Comparison of ENCODE assay signal across 11 cellular contexts in genomic region chr18:59005266-59005665, GRCh38.
DNase-seq lines count a peak whose midpoint lies in the region; ATAC-seq and TF ChIP-seq lines count a peak whose summit lies in the region.
"Had no signal": no experiment of that assay in that cellular context is flagged by ENCODE, and none has a peak within 500 bp of the region (broad histone marks: within the 10 kb centered on the region; RNA-seq: fewer than 3 reads in every experiment).

No MANE protein-coding gene starts in this region.

- peak; percentile 77 for DNase-seq in HFFc6
- peak in 3 of 4 donors; percentile 22 to 24 (median 22) for DNase-seq in body of pancreas
- DNase-seq in islet precursor cell = peak; percentile 91
- DNase-seq in testis = peak; percentile 77
- DNase-seq in NCI-H187 (lab: John Stamatoyannopoulos, UW) = no peak
- DNase-seq in activated T-helper 1 cell treated with anti-CD3 and anti-CD28 coated beads, Interleukin-12 subunit alpha, Interleukin-12 subunit beta, Interleukin-2, Interleukin-4 antibody, amounts not matched to agents 30 ng/mL and 10 ng/mL and 1 ng/mL, durations not matched to agents 14 hours and 24 hours and 36 hours (ENCODE audit: low spot score) = no peak
- no peak for DNase-seq in cortex of kidney (lab: John Stamatoyannopoulos, UW)
- DNase-seq: activated T-cell treated with anti-CD3 and anti-CD28 coated beads, Interleukin-2, amount 50 U/mL, for 4 hours had no signal

- no peaks in the 10 kb centered on the region; the same call in 1 of the 2 replicates for H3K27me3 Mint-ChIP-seq in HFFc6 (ENCODE audit: insufficient read depth)
- H3K27me3 Mint-ChIP-seq in activated T-helper 1 cell treated with anti-CD3 and anti-CD28 coated beads, Interleukin-12 subunit alpha, Interleukin-12 subunit beta, Interleukin-2, Interleukin-4 antibody, amounts not matched to agents 30 ng/mL and 10 ng/mL and 1 ng/mL, durations not matched to agents 14 hours and 24 hours and 36 hours (ENCODE audit: insufficient read depth) = peaks cover 9% of the 10 kb centered on the region

- no peak overlapping the region; the same call in 1 of the 2 replicates for H3K4me3 Mint-ChIP-seq in HFFc6
- no peak overlapping the region for H3K4me3 Mint-ChIP-seq in activated T-helper 1 cell treated with anti-CD3 and anti-CD28 coated beads, Interleukin-12 subunit alpha, Interleukin-12 subunit beta, Interleukin-2, Interleukin-4 antibody, amounts not matched to agents 30 ng/mL and 10 ng/mL and 1 ng/mL, durations not matched to agents 14 hours and 24 hours and 36 hours
- H3K4me3 Mint-ChIP-seq: activated T-cell treated with anti-CD3 and anti-CD28 coated beads, Interleukin-2, amount 50 U/mL, for 4 hours; stimulated activated naive CD8-positive, alpha-beta T cell treated with anti-CD3 and anti-CD28 coated beads, Interleukin-15, Interleukin-2, amounts not matched to agents 100 ng/mL and 50 ng/mL, for 24 hours had no signal

- H3K27ac ChIP-seq in body of pancreas (peak overlapping the region in 2 of 4 donors; percentile 27 to 51), testis (peak overlapping the region in 1 of 2 donors; percentile 28)
- H3K27ac ChIP-seq: KMS-11 had no signal

- intact Hi-C loops in body of pancreas (cut with DNase I) (no loop called here), testis (cut with DNase I; ENCODE audit: low total_unique reads) (no loop called here)
- intact Hi-C loops in activated T-helper 1 cell treated with anti-CD3 and anti-CD28 coated beads, Interleukin-12 subunit alpha, Interleukin-12 subunit beta, Interleukin-2, Interleukin-4 antibody, amounts not matched to agents 30 ng/mL and 10 ng/mL and 1 ng/mL, durations not matched to agents 14 hours and 24 hours and 36 hours (cut with micrococcal nuclease) = no loop called here

- H3K36me3 Mint-ChIP-seq in HFFc6 (ENCODE audit: low read depth) = peaks cover 16% of the 10 kb centered on the region; the same call in 1 of the 2 replicates
- no peaks in the 10 kb centered on the region for H3K36me3 Mint-ChIP-seq in activated T-helper 1 cell treated with anti-CD3 and anti-CD28 coated beads, Interleukin-12 subunit alpha, Interleukin-12 subunit beta, Interleukin-2, Interleukin-4 antibody, amounts not matched to agents 30 ng/mL and 10 ng/mL and 1 ng/mL, durations not matched to agents 14 hours and 24 hours and 36 hours (ENCODE audit: low read depth)

- 65 to 66% methylated on average over 1 to 3 of the region's 3 CpGs for WGBS in body of pancreas, 2 donors
- WGBS in testis, 2 donors = 68% methylated on average over 1 to 3 of the region's 3 CpGs

- no peak overlapping the region for H3K4me3 ChIP-seq in body of pancreas
- no peak overlapping the region for H3K4me3 ChIP-seq in testis

- TF ChIP-seq POLR2A in body of pancreas (IDR thresholded peaks at IDR 0.05) (no peak), testis (IDR thresholded peaks at IDR 0.05) (no peak)

- H3K9me3 ChIP-seq in body of pancreas (no peaks in the 10 kb centered on the region), testis (no peaks in the 10 kb centered on the region)

- ATAC-seq in body of pancreas = peak; percentile 58
- no peak for ATAC-seq in esophagus mucosa
- ATAC-seq: activated T-cell treated with anti-CD3 and anti-CD28 coated beads, Interleukin-2, amount 50 U/mL, for 4 hours had no signal

- H3K27ac Mint-ChIP-seq in HFFc6 = peak overlapping the region; percentile 63
- H3K27ac Mint-ChIP-seq in activated T-helper 1 cell treated with anti-CD3 and anti-CD28 coated beads, Interleukin-12 subunit alpha, Interleukin-12 subunit beta, Interleukin-2, Interleukin-4 antibody, amounts not matched to agents 30 ng/mL and 10 ng/mL and 1 ng/mL, durations not matched to agents 14 hours and 24 hours and 36 hours = no peak overlapping the region
- H3K27ac Mint-ChIP-seq: stimulated activated naive CD8-positive, alpha-beta T cell treated with anti-CD3 and anti-CD28 coated beads, Interleukin-15, Interleukin-2, amounts not matched to agents 100 ng/mL and 50 ng/mL, for 24 hours had no signal

- H3K4me1 Mint-ChIP-seq in HFFc6 (ENCODE audit: low read depth) = peaks cover 51% of the 10 kb centered on the region
- H3K4me1 Mint-ChIP-seq in activated T-helper 1 cell treated with anti-CD3 and anti-CD28 coated beads, Interleukin-12 subunit alpha, Interleukin-12 subunit beta, Interleukin-2, Interleukin-4 antibody, amounts not matched to agents 30 ng/mL and 10 ng/mL and 1 ng/mL, durations not matched to agents 14 hours and 24 hours and 36 hours (ENCODE audit: low read depth) = no peaks in the 10 kb centered on the region

- TF ChIP-seq CTCF in HFFc6 (IDR thresholded peaks at IDR 0.05) (no peak), body of pancreas (IDR thresholded peaks at IDR 0.05) (no peak), testis (IDR thresholded peaks at IDR 0.05) (no peak)

- H3K9me3 Mint-ChIP-seq in HFFc6 = peaks cover 12% of the 10 kb centered on the region
- H3K9me3 Mint-ChIP-seq in activated T-helper 1 cell treated with anti-CD3 and anti-CD28 coated beads, Interleukin-12 subunit alpha, Interleukin-12 subunit beta, Interleukin-2, Interleukin-4 antibody, amounts not matched to agents 30 ng/mL and 10 ng/mL and 1 ng/mL, durations not matched to agents 14 hours and 24 hours and 36 hours = no peaks in the 10 kb centered on the region
- H3K9me3 Mint-ChIP-seq: activated T-cell treated with anti-CD3 and anti-CD28 coated beads, Interleukin-2, amount 50 U/mL, for 4 hours; stimulated activated naive CD8-positive, alpha-beta T cell treated with anti-CD3 and anti-CD28 coated beads, Interleukin-15, Interleukin-2, amounts not matched to agents 100 ng/mL and 50 ng/mL, for 24 hours had no signal

- no peaks in the 10 kb centered on the region for H3K27me3 ChIP-seq in body of pancreas
- H3K27me3 ChIP-seq in testis = no peaks in the 10 kb centered on the region

- H3K4me1 ChIP-seq in body of pancreas (no peaks in the 10 kb centered on the region), testis (peaks cover 14% of the 10 kb centered on the region)

- H3K36me3 ChIP-seq in body of pancreas (replicated peaks in 1 of 2; ENCODE audit: insufficient read depth in 1 of 2, low read depth in 2 of 2) (no peaks in the 10 kb centered on the region), testis (ENCODE audit: low read depth, missing control alignments) (no peaks in the 10 kb centered on the region)

Comparison
In these comparisons a context has a peak if more than half of its experiments do, and no peak if none do; other contexts are left out.
1. DNase-seq: peak in HFFc6 (single experiment), body of pancreas (3 of 4), islet precursor cell (single experiment) and testis (single experiment); none in NCI-H187 (0 of 2), activated T-helper 1 cell treated with anti-CD3 and anti-CD28 coated beads, Interleukin-12 subunit alpha, Interleukin-12 subunit beta, Interleukin-2, Interleukin-4 antibody, amounts not matched to agents 30 ng/mL and 10 ng/mL and 1 ng/mL, durations not matched to agents 14 hours and 24 hours and 36 hours (single experiment) and cortex of kidney (single experiment).